In genomic region chr3:46304739-46305138, GRCh38 we compare ENCODE assay signal across 34 cellular contexts. TPM values are rescaled to one million over a fixed set of nuclear protein-coding genes. Genes with fewer than 3 reads are reported as not detected.
"Had no signal": no experiment of that assay in that cellular context is flagged by ENCODE, and none has a peak within 500 bp of the region (broad histone marks: within the 10 kb centered on the region; RNA-seq: fewer than 3 reads in every experiment).

No MANE protein-coding gene starts in this region.

- H3K36me3 Mint-ChIP-seq: activated naive CD4-positive, alpha-beta T cell treated with anti-CD3 and anti-CD28 coated beads, Interleukin-2, amount 50 U/mL, for 24 hours had no signal

- DNase-seq: activated CD4-positive, alpha-beta memory T cell treated with anti-CD3 and anti-CD28 coated beads for 36 hours; activated CD4-positive, alpha-beta T cell treated with anti-CD3 and anti-CD28 coated beads for 36 hours; activated CD4-positive, alpha-beta T cell treated with anti-CD3 and anti-CD28 coated beads, Interleukin-2, amount 10 ng/mL, durations not matched to agents 24 days and 14 days; activated CD4-positive, CD25-positive, alpha-beta regulatory T cell; activated CD4-positive, CD25-positive, alpha-beta regulatory T cell treated with anti-CD3 and anti-CD28 coated beads, Interleukin-2, amount 50 U/mL, for 72 hours; activated CD8-positive, alpha-beta memory T cell treated with anti-CD3 and anti-CD28 coated beads, Interleukin-2, amount 10 ng/mL, durations not matched to agents 7 days and 5 days; activated CD8-positive, alpha-beta memory T cell treated with anti-CD3 and anti-CD28 coated beads, Interleukin-2, amount 50 U/mL, for 4 hours; activated CD8-positive, alpha-beta T cell treated with anti-CD3 and anti-CD28 coated beads, Interleukin-2, amount 10 ng/mL, durations not matched to agents 7 days and 5 days; activated effector memory CD4-positive, alpha-beta T cell treated with anti-CD3 and anti-CD28 coated beads, Interleukin-2, amount 50 U/mL, for 16 hours; activated naive CD4-positive, alpha-beta T cell treated with anti-CD3 and anti-CD28 coated beads for 36 hours; activated naive CD8-positive, alpha-beta T cell treated with anti-CD3 and anti-CD28 coated beads for 36 hours; activated naive CD8-positive, alpha-beta T cell treated with anti-CD3 and anti-CD28 coated beads, Interleukin-2, amount 50 U/mL, for 24 hours; activated T-cell treated with anti-CD3 and anti-CD28 coated beads, Interleukin-2, amount 50 U/mL, for 1 hour; activated T-cell treated with anti-CD3 and anti-CD28 coated beads, Interleukin-2, amount 50 U/mL, for 48 hours; adrenal gland; amygdala; aorta; body of pancreas; caudate nucleus; cerebellar nuclear complex; colonic mucosa; effector CD8-positive, alpha-beta T cell; esophagus squamous epithelium; gastrocnemius medialis; glutamatergic neuron; heart left ventricle; T-helper 2 cell had no signal

- H3K27ac Mint-ChIP-seq: activated CD4-positive, alpha-beta memory T cell treated with anti-CD3 and anti-CD28 coated beads for 36 hours; activated CD4-positive, alpha-beta T cell treated with anti-CD3 and anti-CD28 coated beads for 36 hours; activated CD4-positive, alpha-beta T cell treated with anti-CD3 and anti-CD28 coated beads, Interleukin-2, amount 10 ng/mL, durations not matched to agents 24 days and 14 days; activated CD8-positive, alpha-beta memory T cell treated with anti-CD3 and anti-CD28 coated beads, Interleukin-2, amount 10 ng/mL, durations not matched to agents 7 days and 5 days; activated CD8-positive, alpha-beta T cell treated with anti-CD3 and anti-CD28 coated beads, Interleukin-2, amount 10 ng/mL, durations not matched to agents 7 days and 5 days; activated naive CD4-positive, alpha-beta T cell treated with anti-CD3 and anti-CD28 coated beads for 36 hours; activated naive CD4-positive, alpha-beta T cell treated with anti-CD3 and anti-CD28 coated beads, Interleukin-2, amount 50 U/mL, for 24 hours; activated naive CD8-positive, alpha-beta T cell treated with anti-CD3 and anti-CD28 coated beads for 36 hours; activated naive CD8-positive, alpha-beta T cell treated with anti-CD3 and anti-CD28 coated beads, Interleukin-2, amount 50 U/mL, for 24 hours; activated T-helper 1 cell treated with anti-CD3 and anti-CD28 coated beads, Interleukin-12 subunit alpha, Interleukin-12 subunit beta, Interleukin-2, Interleukin-4 antibody, amounts not matched to agents 30 ng/mL and 10 ng/mL and 1 ng/mL, durations not matched to agents 14 hours and 24 hours and 36 hours; activated T-helper 2 cell treated with anti-CD3 and anti-CD28 coated beads, Interferon-gamma antibody, Interleukin-2, Interleukin-4, amounts not matched to agents 10 μg/mL and 5 μg/mL and 100 μg/mL, durations not matched to agents 14 hours and 24 hours and 36 hours had no signal

- H3K27ac ChIP-seq: adrenal gland, body of pancreas, colonic mucosa, epithelial cell of prostate, esophagus squamous epithelium, gastrocnemius medialis, heart left ventricle had no signal

- H3K27me3 ChIP-seq: body of pancreas, colonic mucosa, gastrocnemius medialis had no signal

- H3K4me1 ChIP-seq: adrenal gland, body of pancreas, colonic mucosa, esophagus squamous epithelium, gastrocnemius medialis had no signal

- H3K9me3 ChIP-seq: adrenal gland, body of pancreas, colonic mucosa, esophagus squamous epithelium, gastrocnemius medialis, heart left ventricle had no signal

- H3K4me3 Mint-ChIP-seq: activated CD4-positive, alpha-beta memory T cell treated with anti-CD3 and anti-CD28 coated beads for 36 hours; activated CD4-positive, alpha-beta T cell treated with anti-CD3 and anti-CD28 coated beads for 36 hours; activated CD4-positive, alpha-beta T cell treated with anti-CD3 and anti-CD28 coated beads, Interleukin-2, amount 10 ng/mL, durations not matched to agents 24 days and 14 days; activated CD8-positive, alpha-beta memory T cell treated with anti-CD3 and anti-CD28 coated beads, Interleukin-2, amount 10 ng/mL, durations not matched to agents 7 days and 5 days; activated CD8-positive, alpha-beta T cell treated with anti-CD3 and anti-CD28 coated beads, Interleukin-2, amount 10 ng/mL, durations not matched to agents 7 days and 5 days; activated naive CD4-positive, alpha-beta T cell treated with anti-CD3 and anti-CD28 coated beads for 36 hours; activated naive CD4-positive, alpha-beta T cell treated with anti-CD3 and anti-CD28 coated beads, Interleukin-2, amount 50 U/mL, for 24 hours; activated naive CD8-positive, alpha-beta T cell treated with anti-CD3 and anti-CD28 coated beads for 36 hours; activated naive CD8-positive, alpha-beta T cell treated with anti-CD3 and anti-CD28 coated beads, Interleukin-2, amount 50 U/mL, for 24 hours; activated T-helper 1 cell treated with anti-CD3 and anti-CD28 coated beads, Interleukin-12 subunit alpha, Interleukin-12 subunit beta, Interleukin-2, Interleukin-4 antibody, amounts not matched to agents 30 ng/mL and 10 ng/mL and 1 ng/mL, durations not matched to agents 14 hours and 24 hours and 36 hours had no signal

- H3K36me3 ChIP-seq: adrenal gland, colonic mucosa, esophagus squamous epithelium, gastrocnemius medialis, heart left ventricle had no signal

- H3K4me3 ChIP-seq: adrenal gland, body of pancreas, colonic mucosa, esophagus squamous epithelium, gastrocnemius medialis, heart left ventricle had no signal

- ATAC-seq: activated CD4-positive, alpha-beta T cell treated with anti-CD3 and anti-CD28 coated beads for 36 hours; activated CD8-positive, alpha-beta memory T cell treated with anti-CD3 and anti-CD28 coated beads, Interleukin-2, amount 10 ng/mL, durations not matched to agents 7 days and 5 days; activated CD8-positive, alpha-beta T cell treated with anti-CD3 and anti-CD28 coated beads, Interleukin-2, amount 10 ng/mL, durations not matched to agents 7 days and 5 days; activated naive CD8-positive, alpha-beta T cell treated with anti-CD3 and anti-CD28 coated beads, Interleukin-2, amount 50 U/mL, for 24 hours; body of pancreas; gastrocnemius medialis; heart left ventricle had no signal

- H3K9me3 Mint-ChIP-seq: activated CD4-positive, alpha-beta memory T cell treated with anti-CD3 and anti-CD28 coated beads for 36 hours; activated naive CD4-positive, alpha-beta T cell treated with anti-CD3 and anti-CD28 coated beads for 36 hours; activated naive CD4-positive, alpha-beta T cell treated with anti-CD3 and anti-CD28 coated beads, Interleukin-2, amount 50 U/mL, for 24 hours; activated naive CD8-positive, alpha-beta T cell treated with anti-CD3 and anti-CD28 coated beads, Interleukin-2, amount 50 U/mL, for 24 hours; activated T-helper 1 cell treated with anti-CD3 and anti-CD28 coated beads, Interleukin-12 subunit alpha, Interleukin-12 subunit beta, Interleukin-2, Interleukin-4 antibody, amounts not matched to agents 30 ng/mL and 10 ng/mL and 1 ng/mL, durations not matched to agents 14 hours and 24 hours and 36 hours; activated T-helper 2 cell treated with anti-CD3 and anti-CD28 coated beads, Interferon-gamma antibody, Interleukin-2, Interleukin-4, amounts not matched to agents 10 μg/mL and 5 μg/mL and 100 μg/mL, durations not matched to agents 14 hours and 24 hours and 36 hours had no signal

RNA-seq across cellular contexts. Expression of gene CCR2, which starts 49.2 kb away (rescaled TPM):
- total RNA-seq: activated naive CD4-positive, alpha-beta T cell treated with anti-CD3 and anti-CD28 coated beads for 36 hours; dermis microvascular lymphatic vessel endothelial cell; endothelial cell of umbilical vein; fibroblast of villous mesenchyme had no signal
